ENCODE assay signal across 12 cellular contexts in genomic region chr21:43937898-43938309, GRCh38.
DNase-seq lines count a peak whose midpoint lies in the region; ATAC-seq and TF ChIP-seq lines count a peak whose summit lies in the region.
"Had no signal": no experiment of that assay in that cellular context is flagged by ENCODE, and none has a peak within 500 bp of the region (broad histone marks: within the 10 kb centered on the region; RNA-seq: fewer than 3 reads in every experiment).

No MANE protein-coding gene starts in this region.

- H3K36me3 Mint-ChIP-seq in activated T-cell treated with anti-CD3 and anti-CD28 coated beads, Interleukin-2, amount 50 U/mL, for 24 hours (ENCODE audit: low read depth), result peaks cover 47% of the 10 kb centered on the region
- H3K36me3 Mint-ChIP-seq in immature natural killer cell, result peaks cover 0 to 5% (median 0%) of the 10 kb centered on the region in 3 donors
- H3K36me3 Mint-ChIP-seq in nephron progenitor cell (ENCODE audit: low read depth), result no peaks in the 10 kb centered on the region

- DNase-seq in activated T-cell treated with anti-CD3 and anti-CD28 coated beads, Interleukin-2, amount 50 U/mL, for 24 hours, result no peak
- no peak for DNase-seq in activated T-cell treated with anti-CD3 and anti-CD28 coated beads for 4 hours
- no peak for DNase-seq in MM.1S
- DNase-seq in immature natural killer cell, result no peak
- DNase-seq in nephron progenitor cell, result no peak
- DNase-seq in glomerular visceral epithelial cell (ENCODE audit: extremely low spot score), result no peak
- no peak for DNase-seq in stimulated activated naive CD4-positive, alpha-beta T cell treated with Interleukin-2 at 50 U/mL for 16 hours (lab: John Stamatoyannopoulos, UW)
- DNase-seq: NCI-H1436; NCI-H774; stimulated activated naive CD4-positive, alpha-beta T cell had no signal

- no peak overlapping the region for H2AFZ ChIP-seq in MM.1S (ENCODE audit: low read length)

- peaks cover 89% of the 10 kb centered on the region for H3K79me2 ChIP-seq in MM.1S (ENCODE audit: low read length)

- TF ChIP-seq CTCF in MM.1S (IDR thresholded peaks at IDR 0.05; ENCODE audit: low read length) (no peak), nephron progenitor cell (IDR thresholded peaks at IDR 0.05) (no peak)

- peak overlapping the region; percentile 68; the same call in 1 of the 2 replicates for H3K4me2 ChIP-seq in MM.1S (ENCODE audit: low read depth, low read length)

- no peaks in the 10 kb centered on the region for H3K9me3 Mint-ChIP-seq in activated T-cell treated with anti-CD3 and anti-CD28 coated beads, Interleukin-2, amount 50 U/mL, for 24 hours
- no peaks in the 10 kb centered on the region for H3K9me3 Mint-ChIP-seq in immature natural killer cell
- no peaks in the 10 kb centered on the region for H3K9me3 Mint-ChIP-seq in nephron progenitor cell

- H4K20me1 ChIP-seq in MM.1S (ENCODE audit: insufficient read depth, low read length), result peaks cover 9% of the 10 kb centered on the region; the same call in 1 of the 2 replicates

- H3K27ac Mint-ChIP-seq in activated T-cell treated with anti-CD3 and anti-CD28 coated beads, Interleukin-2, amount 50 U/mL, for 24 hours, result peak overlapping the region; percentile 11
- H3K27ac Mint-ChIP-seq in immature natural killer cell, result peak overlapping the region in 1 of 6 donors; percentile 69
- no peak overlapping the region for H3K27ac Mint-ChIP-seq in nephron progenitor cell

- H3K9ac ChIP-seq in MM.1S (ENCODE audit: low read length), result no peak overlapping the region

- no peak overlapping the region for H3K27ac ChIP-seq in MM.1S (ENCODE audit: low read length)

- H3K4me3 Mint-ChIP-seq in activated T-cell treated with anti-CD3 and anti-CD28 coated beads, Interleukin-2, amount 50 U/mL, for 24 hours, result no peak overlapping the region
- H3K4me3 Mint-ChIP-seq in immature natural killer cell (peak overlapping the region in 3 of 5 donors; percentile 8 to 55 (median 52)), nephron progenitor cell (no peak overlapping the region)

- H3K36me3 ChIP-seq in MM.1S (replicated peaks; ENCODE audit: insufficient read depth, low read length), result no peaks in the 10 kb centered on the region

- H3K9me3 ChIP-seq in MM.1S (replicated peaks; ENCODE audit: insufficient read depth, low read length), result no peaks in the 10 kb centered on the region
- H3K9me3 ChIP-seq: mucosa of descending colon had no signal

- H3K4me3 ChIP-seq in MM.1S (ENCODE audit: low read length), result no peak overlapping the region
- H3K4me3 ChIP-seq: mucosa of descending colon had no signal

- no peaks in the 10 kb centered on the region for H3K27me3 Mint-ChIP-seq in activated T-cell treated with anti-CD3 and anti-CD28 coated beads, Interleukin-2, amount 50 U/mL, for 24 hours
- H3K27me3 Mint-ChIP-seq in immature natural killer cell (ENCODE audit: low read depth in 3 of 3) (peaks cover 0 to 2% (median 0%) of the 10 kb centered on the region in 3 donors), nephron progenitor cell (ENCODE audit: low read depth, poor library complexity) (no peaks in the 10 kb centered on the region)

- peaks cover 11% of the 10 kb centered on the region for H3F3A ChIP-seq in MM.1S (ENCODE audit: insufficient read depth, low read length)

- H3K4me1 Mint-ChIP-seq in activated T-cell treated with anti-CD3 and anti-CD28 coated beads, Interleukin-2, amount 50 U/mL, for 24 hours (ENCODE audit: low read depth), result peaks cover 22% of the 10 kb centered on the region
- H3K4me1 Mint-ChIP-seq in immature natural killer cell (peaks cover 12 to 15% of the 10 kb centered on the region in 2 donors), nephron progenitor cell (peaks cover 30% of the 10 kb centered on the region)

- no peaks in the 10 kb centered on the region for H3K27me3 ChIP-seq in MM.1S (replicated peaks; ENCODE audit: insufficient read depth, low read length)

- peak; percentile 40 for ATAC-seq in GM18858 (IDR thresholded peaks at IDR 0.05; ENCODE audit: unreplicated experiment)

- peaks cover 5% of the 10 kb centered on the region; the same call in 1 of the 2 replicates for H3K4me1 ChIP-seq in MM.1S (ENCODE audit: low read length)

- H3K9me2 ChIP-seq in MM.1S (replicated peaks; ENCODE audit: insufficient read depth, low read length), result no peaks in the 10 kb centered on the region

Comparison
In these comparisons a context has a peak if more than half of its experiments do, and no peak if none do; other contexts are left out.
1. H3K4me3 Mint-ChIP-seq: peak in immature natural killer cell (3 of 5); none in activated T-cell treated with anti-CD3 and anti-CD28 coated beads, Interleukin-2, amount 50 U/mL, for 24 hours (single experiment) and nephron progenitor cell (single experiment).